1 cellular context compared by ENCODE assay signal in the genomic region with DNA sequence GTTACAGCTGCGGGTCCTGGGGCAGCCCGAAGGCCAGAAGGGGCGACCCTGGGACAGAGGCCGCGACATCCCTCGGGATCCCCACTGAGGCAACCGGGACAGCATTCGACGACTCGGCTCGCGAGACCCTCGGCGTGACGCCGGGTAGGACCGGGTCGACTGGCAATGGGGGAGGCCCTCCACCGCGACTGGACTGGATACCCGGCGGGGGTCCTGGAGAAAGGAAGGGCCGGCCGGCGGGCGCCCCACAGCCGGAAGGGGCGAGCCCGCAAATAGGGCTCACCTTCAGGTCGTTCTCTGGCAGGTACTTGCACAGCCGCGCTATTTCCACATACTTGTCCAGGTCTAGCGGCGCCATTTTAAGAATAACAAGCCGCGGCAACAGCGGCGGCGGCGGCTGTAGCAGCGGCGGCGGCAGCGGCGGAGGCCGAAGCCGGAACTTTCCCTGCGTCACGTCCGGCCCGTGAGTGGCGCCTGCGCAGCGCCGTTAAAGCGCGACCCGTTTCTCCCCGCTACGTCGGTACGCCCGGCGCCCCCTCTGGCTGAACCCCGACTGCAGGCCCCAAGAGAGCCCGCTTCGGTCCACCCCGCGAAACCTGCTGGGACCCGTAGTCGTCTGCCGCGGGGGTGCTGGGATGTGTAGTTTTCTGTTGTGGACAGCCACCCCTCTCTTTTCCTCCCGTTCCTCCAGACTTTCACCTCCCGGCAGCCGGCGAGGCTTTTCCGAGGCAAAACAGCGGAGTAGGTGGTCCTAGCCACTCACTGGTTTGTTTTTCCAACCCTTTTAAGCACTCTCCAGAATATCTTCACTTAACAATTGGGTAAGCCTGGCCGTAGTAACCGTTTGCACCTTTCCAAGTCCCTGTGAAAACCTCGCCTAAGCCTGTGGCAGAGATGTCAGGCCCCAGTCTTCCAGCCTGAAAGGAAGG.
TF ChIP-seq lines count a peak whose summit lies in the region.

A gene (minus strand): TSS at position 443 of the 929 bp plus-strand sequence. CDS start 85 bp downstream, at position 358.

TF ChIP-seq in HepG2, 621 proteins besides CTCF, POLR2A, EP300 and RAD21 (continued from another document and continues in another):
- TF ChIP-seq, protein P1, sequence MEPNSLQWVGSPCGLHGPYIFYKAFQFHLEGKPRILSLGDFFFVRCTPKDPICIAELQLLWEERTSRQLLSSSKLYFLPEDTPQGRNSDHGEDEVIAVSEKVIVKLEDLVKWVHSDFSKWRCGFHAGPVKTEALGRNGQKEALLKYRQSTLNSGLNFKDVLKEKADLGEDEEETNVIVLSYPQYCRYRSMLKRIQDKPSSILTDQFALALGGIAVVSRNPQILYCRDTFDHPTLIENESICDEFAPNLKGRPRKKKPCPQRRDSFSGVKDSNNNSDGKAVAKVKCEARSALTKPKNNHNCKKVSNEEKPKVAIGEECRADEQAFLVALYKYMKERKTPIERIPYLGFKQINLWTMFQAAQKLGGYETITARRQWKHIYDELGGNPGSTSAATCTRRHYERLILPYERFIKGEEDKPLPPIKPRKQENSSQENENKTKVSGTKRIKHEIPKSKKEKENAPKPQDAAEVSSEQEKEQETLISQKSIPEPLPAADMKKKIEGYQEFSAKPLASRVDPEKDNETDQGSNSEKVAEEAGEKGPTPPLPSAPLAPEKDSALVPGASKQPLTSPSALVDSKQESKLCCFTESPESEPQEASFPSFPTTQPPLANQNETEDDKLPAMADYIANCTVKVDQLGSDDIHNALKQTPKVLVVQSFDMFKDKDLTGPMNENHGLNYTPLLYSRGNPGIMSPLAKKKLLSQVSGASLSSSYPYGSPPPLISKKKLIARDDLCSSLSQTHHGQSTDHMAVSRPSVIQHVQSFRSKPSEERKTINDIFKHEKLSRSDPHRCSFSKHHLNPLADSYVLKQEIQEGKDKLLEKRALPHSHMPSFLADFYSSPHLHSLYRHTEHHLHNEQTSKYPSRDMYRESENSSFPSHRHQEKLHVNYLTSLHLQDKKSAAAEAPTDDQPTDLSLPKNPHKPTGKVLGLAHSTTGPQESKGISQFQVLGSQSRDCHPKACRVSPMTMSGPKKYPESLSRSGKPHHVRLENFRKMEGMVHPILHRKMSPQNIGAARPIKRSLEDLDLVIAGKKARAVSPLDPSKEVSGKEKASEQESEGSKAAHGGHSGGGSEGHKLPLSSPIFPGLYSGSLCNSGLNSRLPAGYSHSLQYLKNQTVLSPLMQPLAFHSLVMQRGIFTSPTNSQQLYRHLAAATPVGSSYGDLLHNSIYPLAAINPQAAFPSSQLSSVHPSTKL (CRISPR knock-in tag; IDR thresholded peaks at IDR 0.05), result no peak
- TF ChIP-seq CEBPG (CRISPR knock-in tag; IDR thresholded peaks at IDR 0.05), result peak; percentile 13; the same call in 1 of the 2 replicates
- TF ChIP-seq ZNF337 (CRISPR knock-in tag; IDR thresholded peaks at IDR 0.05; ENCODE audit: borderline replicate concordance, low read depth), result no peak
- TF ChIP-seq RAD51 (IDR thresholded peaks at IDR 0.05; ENCODE audit: borderline replicate concordance), result no peak
- TF ChIP-seq KLF15 (CRISPR knock-in tag; IDR thresholded peaks at IDR 0.05; ENCODE audit: borderline replicate concordance), result no peak
- TF ChIP-seq SIX4 (CRISPR knock-in tag; IDR thresholded peaks at IDR 0.05), result peak; percentile 59; the same call in 1 of the 2 replicates
- TF ChIP-seq, protein P2, sequence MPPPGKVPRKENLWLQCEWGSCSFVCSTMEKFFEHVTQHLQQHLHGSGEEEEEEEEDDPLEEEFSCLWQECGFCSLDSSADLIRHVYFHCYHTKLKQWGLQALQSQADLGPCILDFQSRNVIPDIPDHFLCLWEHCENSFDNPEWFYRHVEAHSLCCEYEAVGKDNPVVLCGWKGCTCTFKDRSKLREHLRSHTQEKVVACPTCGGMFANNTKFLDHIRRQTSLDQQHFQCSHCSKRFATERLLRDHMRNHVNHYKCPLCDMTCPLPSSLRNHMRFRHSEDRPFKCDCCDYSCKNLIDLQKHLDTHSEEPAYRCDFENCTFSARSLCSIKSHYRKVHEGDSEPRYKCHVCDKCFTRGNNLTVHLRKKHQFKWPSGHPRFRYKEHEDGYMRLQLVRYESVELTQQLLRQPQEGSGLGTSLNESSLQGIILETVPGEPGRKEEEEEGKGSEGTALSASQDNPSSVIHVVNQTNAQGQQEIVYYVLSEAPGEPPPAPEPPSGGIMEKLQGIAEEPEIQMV (CRISPR knock-in tag; IDR thresholded peaks at IDR 0.05; ENCODE audit: low read depth), result no peak; the same call in 1 of the 2 replicates
- TF ChIP-seq ZSCAN20 (CRISPR knock-in tag; IDR thresholded peaks at IDR 0.05; ENCODE audit: borderline replicate concordance), result no peak
- TF ChIP-seq, protein P3, sequence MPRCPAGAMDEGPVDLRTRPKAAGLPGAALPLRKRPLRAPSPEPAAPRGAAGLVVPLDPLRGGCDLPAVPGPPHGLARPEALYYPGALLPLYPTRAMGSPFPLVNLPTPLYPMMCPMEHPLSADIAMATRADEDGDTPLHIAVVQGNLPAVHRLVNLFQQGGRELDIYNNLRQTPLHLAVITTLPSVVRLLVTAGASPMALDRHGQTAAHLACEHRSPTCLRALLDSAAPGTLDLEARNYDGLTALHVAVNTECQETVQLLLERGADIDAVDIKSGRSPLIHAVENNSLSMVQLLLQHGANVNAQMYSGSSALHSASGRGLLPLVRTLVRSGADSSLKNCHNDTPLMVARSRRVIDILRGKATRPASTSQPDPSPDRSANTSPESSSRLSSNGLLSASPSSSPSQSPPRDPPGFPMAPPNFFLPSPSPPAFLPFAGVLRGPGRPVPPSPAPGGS (CRISPR knock-in tag; IDR thresholded peaks at IDR 0.05), result no peak
- TF ChIP-seq ZSCAN12 (CRISPR knock-in tag; IDR thresholded peaks at IDR 0.05), result 0 out of 2 replicates have a peak, but pooled peaks have one; percentile 30
- TF ChIP-seq ZSCAN21 (CRISPR knock-in tag; IDR thresholded peaks at IDR 0.05; ENCODE audit: borderline replicate concordance), result peak; percentile 60; the same call in 1 of the 2 replicates
- TF ChIP-seq ATF7 (IDR thresholded peaks at IDR 0.05), result no peak
- TF ChIP-seq ATF7 (CRISPR knock-in tag; IDR thresholded peaks at IDR 0.05), result no peak
- no peak for TF ChIP-seq NFE2L2 (IDR thresholded peaks at IDR 0.05; ENCODE audit: low read length)
- TF ChIP-seq, protein P4, sequence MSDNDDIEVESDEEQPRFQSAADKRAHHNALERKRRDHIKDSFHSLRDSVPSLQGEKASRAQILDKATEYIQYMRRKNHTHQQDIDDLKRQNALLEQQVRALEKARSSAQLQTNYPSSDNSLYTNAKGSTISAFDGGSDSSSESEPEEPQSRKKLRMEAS (IDR thresholded peaks at IDR 0.05), result peak; percentile 55
- TF ChIP-seq SKI (IDR thresholded peaks at IDR 0.05; ENCODE audit: partially characterized antibody), result peak; percentile 11
- TF ChIP-seq ZBTB42 (CRISPR knock-in tag; IDR thresholded peaks at IDR 0.05), result no peak
- TF ChIP-seq TEAD3 (CRISPR knock-in tag; optimal IDR thresholded peaks at IDR 0.05; ENCODE audit: borderline replicate concordance), result peak; percentile 76
- TF ChIP-seq ZNF17 (CRISPR knock-in tag; IDR thresholded peaks at IDR 0.05), result no peak
- no peak for TF ChIP-seq HMG20B (CRISPR knock-in tag; conservative IDR thresholded peaks at IDR 0.05)
- peak; percentile 97 for TF ChIP-seq ZNF143 (CRISPR knock-in tag; IDR thresholded peaks at IDR 0.05)
- TF ChIP-seq, protein P5, sequence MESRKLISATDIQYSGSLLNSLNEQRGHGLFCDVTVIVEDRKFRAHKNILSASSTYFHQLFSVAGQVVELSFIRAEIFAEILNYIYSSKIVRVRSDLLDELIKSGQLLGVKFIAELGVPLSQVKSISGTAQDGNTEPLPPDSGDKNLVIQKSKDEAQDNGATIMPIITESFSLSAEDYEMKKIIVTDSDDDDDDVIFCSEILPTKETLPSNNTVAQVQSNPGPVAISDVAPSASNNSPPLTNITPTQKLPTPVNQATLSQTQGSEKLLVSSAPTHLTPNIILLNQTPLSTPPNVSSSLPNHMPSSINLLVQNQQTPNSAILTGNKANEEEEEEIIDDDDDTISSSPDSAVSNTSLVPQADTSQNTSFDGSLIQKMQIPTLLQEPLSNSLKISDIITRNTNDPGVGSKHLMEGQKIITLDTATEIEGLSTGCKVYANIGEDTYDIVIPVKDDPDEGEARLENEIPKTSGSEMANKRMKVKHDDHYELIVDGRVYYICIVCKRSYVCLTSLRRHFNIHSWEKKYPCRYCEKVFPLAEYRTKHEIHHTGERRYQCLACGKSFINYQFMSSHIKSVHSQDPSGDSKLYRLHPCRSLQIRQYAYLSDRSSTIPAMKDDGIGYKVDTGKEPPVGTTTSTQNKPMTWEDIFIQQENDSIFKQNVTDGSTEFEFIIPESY (CRISPR knock-in tag; IDR thresholded peaks at IDR 0.05), result peak; percentile 79
- TF ChIP-seq, protein P6, sequence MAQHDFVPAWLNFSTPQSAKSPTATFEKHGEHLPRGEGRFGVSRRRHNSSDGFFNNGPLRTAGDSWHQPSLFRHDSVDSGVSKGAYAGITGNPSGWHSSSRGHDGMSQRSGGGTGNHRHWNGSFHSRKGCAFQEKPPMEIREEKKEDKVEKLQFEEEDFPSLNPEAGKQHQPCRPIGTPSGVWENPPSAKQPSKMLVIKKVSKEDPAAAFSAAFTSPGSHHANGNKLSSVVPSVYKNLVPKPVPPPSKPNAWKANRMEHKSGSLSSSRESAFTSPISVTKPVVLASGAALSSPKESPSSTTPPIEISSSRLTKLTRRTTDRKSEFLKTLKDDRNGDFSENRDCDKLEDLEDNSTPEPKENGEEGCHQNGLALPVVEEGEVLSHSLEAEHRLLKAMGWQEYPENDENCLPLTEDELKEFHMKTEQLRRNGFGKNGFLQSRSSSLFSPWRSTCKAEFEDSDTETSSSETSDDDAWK (CRISPR knock-in tag; IDR thresholded peaks at IDR 0.05), result no peak
- TF ChIP-seq GABPA (IDR thresholded peaks at IDR 0.05; ENCODE audit: low read depth, low read length), result peak; percentile 81
- TF ChIP-seq GABPA (CRISPR knock-in tag; IDR thresholded peaks at IDR 0.05; ENCODE audit: low read depth), result peak; percentile 90
- no peak for TF ChIP-seq FOXP1 (IDR thresholded peaks at IDR 0.05)
- no peak for TF ChIP-seq FOXP1 (CRISPR knock-in tag; IDR thresholded peaks at IDR 0.05)
- TF ChIP-seq, protein P7, sequence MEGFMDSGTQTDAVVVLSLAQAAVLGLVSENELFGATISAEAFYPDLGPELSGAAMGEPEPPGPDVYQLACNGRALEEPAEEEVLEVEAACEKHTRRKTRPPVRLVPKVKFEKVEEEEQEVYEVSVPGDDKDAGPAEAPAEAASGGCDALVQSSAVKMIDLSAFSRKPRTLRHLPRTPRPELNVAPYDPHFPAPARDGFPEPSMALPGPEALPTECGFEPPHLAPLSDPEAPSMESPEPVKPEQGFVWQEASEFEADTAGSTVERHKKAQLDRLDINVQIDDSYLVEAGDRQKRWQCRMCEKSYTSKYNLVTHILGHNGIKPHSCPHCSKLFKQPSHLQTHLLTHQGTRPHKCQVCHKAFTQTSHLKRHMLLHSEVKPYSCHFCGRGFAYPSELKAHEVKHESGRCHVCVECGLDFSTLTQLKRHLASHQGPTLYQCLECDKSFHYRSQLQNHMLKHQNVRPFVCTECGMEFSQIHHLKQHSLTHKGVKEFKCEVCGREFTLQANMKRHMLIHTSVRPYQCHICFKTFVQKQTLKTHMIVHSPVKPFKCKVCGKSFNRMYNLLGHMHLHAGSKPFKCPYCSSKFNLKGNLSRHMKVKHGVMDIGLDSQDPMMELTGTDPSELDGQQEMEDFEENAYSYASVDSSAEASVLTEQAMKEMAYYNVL (CRISPR knock-in tag; IDR thresholded peaks at IDR 0.05; ENCODE audit: borderline replicate concordance), result no peak; the same call in 1 of the 2 replicates
- no peak for TF ChIP-seq NR2F1 (CRISPR knock-in tag; IDR thresholded peaks at IDR 0.05)
- peak; percentile 45; the same call in 1 of the 2 replicates for TF ChIP-seq ZNF761 (CRISPR knock-in tag; conservative IDR thresholded peaks at IDR 0.05)
- no peak for TF ChIP-seq ZNF382 (CRISPR knock-in tag; IDR thresholded peaks at IDR 0.05; ENCODE audit: borderline replicate concordance)
- TF ChIP-seq RELA (CRISPR knock-in tag; IDR thresholded peaks at IDR 0.05), result 0 out of 2 replicates have a peak, but pooled peaks have one; percentile 72
- TF ChIP-seq, protein P8, sequence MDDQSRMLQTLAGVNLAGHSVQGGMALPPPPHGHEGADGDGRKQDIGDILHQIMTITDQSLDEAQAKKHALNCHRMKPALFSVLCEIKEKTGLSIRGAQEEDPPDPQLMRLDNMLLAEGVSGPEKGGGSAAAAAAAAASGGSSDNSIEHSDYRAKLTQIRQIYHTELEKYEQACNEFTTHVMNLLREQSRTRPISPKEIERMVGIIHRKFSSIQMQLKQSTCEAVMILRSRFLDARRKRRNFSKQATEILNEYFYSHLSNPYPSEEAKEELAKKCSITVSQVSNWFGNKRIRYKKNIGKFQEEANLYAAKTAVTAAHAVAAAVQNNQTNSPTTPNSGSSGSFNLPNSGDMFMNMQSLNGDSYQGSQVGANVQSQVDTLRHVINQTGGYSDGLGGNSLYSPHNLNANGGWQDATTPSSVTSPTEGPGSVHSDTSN (CRISPR knock-in tag; IDR thresholded peaks at IDR 0.05; ENCODE audit: borderline replicate concordance), result no peak
- no peak; the same call in 1 of the 2 replicates for TF ChIP-seq ZNF703 (CRISPR knock-in tag; IDR thresholded peaks at IDR 0.05; ENCODE audit: borderline replicate concordance)
- no peak for TF ChIP-seq IKZF1 (IDR thresholded peaks at IDR 0.05)
- no peak for TF ChIP-seq SCMH1 (CRISPR knock-in tag; IDR thresholded peaks at IDR 0.05; ENCODE audit: borderline replicate concordance)
- TF ChIP-seq ISL2 (CRISPR knock-in tag; IDR thresholded peaks at IDR 0.05), result no peak; the same call in 1 of the 2 replicates
- TF ChIP-seq PITX1 (CRISPR knock-in tag; IDR thresholded peaks at IDR 0.05), result peak; percentile 54; the same call in 1 of the 2 replicates
- TF ChIP-seq KDM2A (CRISPR knock-in tag; IDR thresholded peaks at IDR 0.05; ENCODE audit: borderline replicate concordance, low read depth), result peak; percentile 94
- no peak for TF ChIP-seq ZNF282 (IDR thresholded peaks at IDR 0.05; ENCODE audit: partially characterized antibody)
- TF ChIP-seq, protein P9, sequence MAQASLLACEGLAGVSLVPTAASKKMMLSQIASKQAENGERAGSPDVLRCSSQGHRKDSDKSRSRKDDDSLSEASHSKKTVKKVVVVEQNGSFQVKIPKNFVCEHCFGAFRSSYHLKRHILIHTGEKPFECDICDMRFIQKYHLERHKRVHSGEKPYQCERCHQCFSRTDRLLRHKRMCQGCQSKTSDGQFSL (CRISPR knock-in tag; IDR thresholded peaks at IDR 0.05), result no peak
- no peak for TF ChIP-seq ZNF629 (CRISPR knock-in tag; conservative IDR thresholded peaks at IDR 0.05)
- TF ChIP-seq XRCC5 (optimal IDR thresholded peaks at IDR 0.05; ENCODE audit: low read length), result peak; percentile 94
- no peak for TF ChIP-seq XBP1 (CRISPR knock-in tag; IDR thresholded peaks at IDR 0.05)
